In genomic region chr17:17774009-17774881, GRCh38 we compare ENCODE assay signal across 8 cellular contexts.
DNase-seq lines count a peak whose midpoint lies in the region; ATAC-seq and TF ChIP-seq lines count a peak whose summit lies in the region.

No MANE protein-coding gene starts in this region.

- no peak overlapping the region for H3K4me3 Mint-ChIP-seq in neural progenitor cell
- no peak overlapping the region for H3K4me3 Mint-ChIP-seq in CD8-positive, alpha-beta memory T cell

- no peaks in the 10 kb centered on the region for H3K9me3 ChIP-seq in Peyer's patch
- H3K9me3 ChIP-seq in neural progenitor cell (ENCODE audit: low read depth): no peaks in the 10 kb centered on the region
- no peaks in the 10 kb centered on the region for H3K9me3 ChIP-seq in CD8-positive, alpha-beta memory T cell (ENCODE audit: low read length)

- H3K4me1 Mint-ChIP-seq in neural progenitor cell: peaks cover 67% of the 10 kb centered on the region
- peaks cover 5 to 6% (median 5%) of the 10 kb centered on the region in 3 donors for H3K4me1 Mint-ChIP-seq in CD8-positive, alpha-beta memory T cell

- H3K4me1 ChIP-seq in Peyer's patch (peaks cover 0 to 38% (median 0%) of the 10 kb centered on the region in 4 donors), neural progenitor cell (peaks cover 29% of the 10 kb centered on the region)
- no peaks in the 10 kb centered on the region for H3K4me1 ChIP-seq in CD8-positive, alpha-beta memory T cell (ENCODE audit: insufficient read depth, low read length)

- H3K4me3 ChIP-seq in Peyer's patch: no peak overlapping the region
- no peak overlapping the region for H3K4me3 ChIP-seq in neural progenitor cell
- no peak overlapping the region for H3K4me3 ChIP-seq in CD8-positive, alpha-beta memory T cell (ENCODE audit: low read length)
- no peak overlapping the region for H3K4me3 ChIP-seq in H7 (ENCODE audit: insufficient read depth, low read depth, low read length)

- peaks cover 2% of the 10 kb centered on the region for H3K27me3 Mint-ChIP-seq in neural progenitor cell (ENCODE audit: insufficient read depth, low read depth)
- no peaks in the 10 kb centered on the region for H3K27me3 Mint-ChIP-seq in CD8-positive, alpha-beta memory T cell

- ATAC-seq in esophagus mucosa (peak; percentile 64), HG03565 (IDR thresholded peaks at IDR 0.05; ENCODE audit: unreplicated experiment) (no peak)

- no peaks in the 10 kb centered on the region for H3K9me3 Mint-ChIP-seq in neural progenitor cell
- no peaks in the 10 kb centered on the region for H3K9me3 Mint-ChIP-seq in CD8-positive, alpha-beta memory T cell

- peak in 4 of 6 experiments; percentile 15 to 65 (median 58) for TF ChIP-seq CTCF in Peyer's patch (IDR thresholded peaks at IDR 0.05)
- peak; percentile 21 for TF ChIP-seq CTCF in neural progenitor cell (IDR thresholded peaks at IDR 0.05)

- H3F3A ChIP-seq in neural progenitor cell (ENCODE audit: low read depth): peaks cover 11% of the 10 kb centered on the region

- CTCF ChIA-PET in CD8-positive, alpha-beta memory T cell (lab: Charles Lee): interaction anchor here (1.1 kb wide), 1 partner anchor 95 kb away, joined by 4 read pairs; no protein-coding TSS in a partner anchor

- peak overlapping the region in 2 of 4 donors; percentile 18 to 69 for H3K27ac ChIP-seq in Peyer's patch
- H3K27ac ChIP-seq in neural progenitor cell: no peak overlapping the region
- no peak overlapping the region for H3K27ac ChIP-seq in CD8-positive, alpha-beta memory T cell (ENCODE audit: low read depth, low read length)

- POLR2A ChIA-PET in CD8-positive, alpha-beta memory T cell (lab: Charles Lee): interaction anchor here (0.7 kb wide), 1 partner anchor 19 kb away, joined by 6 read pairs; no protein-coding TSS in a partner anchor

- no peaks in the 10 kb centered on the region for H3K27me3 ChIP-seq in Peyer's patch
- H3K27me3 ChIP-seq in neural progenitor cell: no peaks in the 10 kb centered on the region
- H3K27me3 ChIP-seq in CD8-positive, alpha-beta memory T cell (ENCODE audit: insufficient read depth, low read length, poor library complexity, severe bottlenecking): no peaks in the 10 kb centered on the region
- no peaks in the 10 kb centered on the region; the same call in 1 of the 2 replicates for H3K27me3 ChIP-seq in H7 (ENCODE audit: control insufficient read depth, insufficient read depth, low read length)

- no peak overlapping the region for H3K27ac Mint-ChIP-seq in neural progenitor cell
- H3K27ac Mint-ChIP-seq in CD8-positive, alpha-beta memory T cell: peak overlapping the region in 3 of 8 donors; percentile 54 to 81 (median 56)

- no peak for TF ChIP-seq POLR2A in Peyer's patch (IDR thresholded peaks at IDR 0.05)

- H4K20me1 ChIP-seq in neural progenitor cell (ENCODE audit: low read depth): peaks cover 93% of the 10 kb centered on the region

- no peak overlapping the region for H3K9ac ChIP-seq in neural progenitor cell

- DNase-seq in Caki2 (ENCODE audit: low read depth) (peak; percentile 50), Peyer's patch (peak in 2 of 3 donors; percentile 73 to 76), neural progenitor cell (ENCODE audit: low spot score) (no peak), H7 (no peak)
- DNase-seq in CD8-positive, alpha-beta memory T cell: no peak
- no peak for DNase-seq in stimulated activated CD4-positive, alpha-beta T cell treated with anti-CD3 and anti-CD28 coated beads, Interleukin-12 subunit alpha, Interleukin-12 subunit beta, amount 100 ng/mL, for 4 hours

- peaks cover 3% of the 10 kb centered on the region for H3K79me2 ChIP-seq in neural progenitor cell (ENCODE audit: low read depth)

- no peaks in the 10 kb centered on the region for H3K36me3 Mint-ChIP-seq in neural progenitor cell
- H3K36me3 Mint-ChIP-seq in CD8-positive, alpha-beta memory T cell: no peaks in the 10 kb centered on the region

- no peaks in the 10 kb centered on the region for H3K36me3 ChIP-seq in Peyer's patch
- no peaks in the 10 kb centered on the region for H3K36me3 ChIP-seq in neural progenitor cell
- no peaks in the 10 kb centered on the region for H3K36me3 ChIP-seq in CD8-positive, alpha-beta memory T cell (ENCODE audit: insufficient read depth, low read length)
- no peaks in the 10 kb centered on the region for H3K36me3 ChIP-seq in H7 (replicated peaks; ENCODE audit: control insufficient read depth, insufficient read depth, low read length)

- no peak overlapping the region for H3K4me2 ChIP-seq in neural progenitor cell

- in situ Hi-C loops in Caki2 (cut with HindIII; ENCODE audit: low pct_unique_long_range_greater_than_20kb, low sequenced_read_pairs): no loop called here

- H2AFZ ChIP-seq in neural progenitor cell (replicated peaks): no peak overlapping the region

Comparison
In these comparisons a context has a peak if more than half of its experiments do, and no peak if none do; other contexts are left out.
1. DNase-seq: peak in Caki2 (single experiment) and Peyer's patch (2 of 3); none in neural progenitor cell (single experiment), CD8-positive, alpha-beta memory T cell (0 of 5), stimulated activated CD4-positive, alpha-beta T cell treated with anti-CD3 and anti-CD28 coated beads, Interleukin-12 subunit alpha, Interleukin-12 subunit beta, amount 100 ng/mL, for 4 hours (single experiment) and H7 (single experiment).